In genomic region chr9:715743-716400, GRCh38 we compare ENCODE assay signal across 12 cellular contexts.
DNase-seq lines count a peak whose midpoint lies in the region; ATAC-seq and TF ChIP-seq lines count a peak whose summit lies in the region.
"Had no signal": no experiment of that assay in that cellular context is flagged by ENCODE, and none has a peak within 500 bp of the region (broad histone marks: within the 10 kb centered on the region; RNA-seq: fewer than 3 reads in every experiment).

No MANE protein-coding gene starts in this region.

- H3K4ac ChIP-seq in mesendoderm (ENCODE audit: low read depth, low read length): no peak overlapping the region

- no peak for TF ChIP-seq POLR2A in uterus (IDR thresholded peaks at IDR 0.05)

- H3K4me3 ChIP-seq in SU-DHL-6 (ENCODE audit: insufficient read depth, low read length, poor library complexity, severe bottlenecking) (no peak overlapping the region), uterus (no peak overlapping the region), mesendoderm (ENCODE audit: low read length) (no peak overlapping the region)

- H3K4me1 ChIP-seq in uterus (peaks cover 5 to 8% of the 10 kb centered on the region in 2 donors), mesendoderm (ENCODE audit: control insufficient read depth, low read depth, low read length) (peaks cover 2% of the 10 kb centered on the region)

- no CpG with 5 or more reads among the region's 3 CpGs for WGBS in mesendoderm (ENCODE audit: extremely low coverage, insufficient coverage, low lambda C conversion rate)

- no peaks in the 10 kb centered on the region for H3K9me3 ChIP-seq in SU-DHL-6 (ENCODE audit: insufficient read depth, low read length)
- no peaks in the 10 kb centered on the region for H3K9me3 ChIP-seq in uterus

- no peak overlapping the region for H3K18ac ChIP-seq in mesendoderm (ENCODE audit: low read length)

- peaks cover 8% of the 10 kb centered on the region for H3F3A ChIP-seq in SU-DHL-6 (ENCODE audit: insufficient read depth)

- H2AFZ ChIP-seq in SU-DHL-6 (ENCODE audit: low read depth, low read length, severe bottlenecking): no peak overlapping the region

- H3K79me2 ChIP-seq in SU-DHL-6 (ENCODE audit: insufficient read depth, low read length) (peaks cover 67% of the 10 kb centered on the region), mesendoderm (ENCODE audit: control insufficient read depth, insufficient read depth, low read length) (no peaks in the 10 kb centered on the region)

- H3K56ac ChIP-seq in mesendoderm (ENCODE audit: low read length): no peak overlapping the region

- H3K27ac ChIP-seq in SU-DHL-6 (ENCODE audit: low read depth, low read length) (peak overlapping the region; percentile 6; the same call in 1 of the 2 replicates), uterus (peak overlapping the region; percentile 62 to 93), mesendoderm (ENCODE audit: low read depth, low read length) (no peak overlapping the region)

- no peak overlapping the region for H3K4me2 ChIP-seq in SU-DHL-6 (ENCODE audit: low read depth, low read length, poor library complexity, severe bottlenecking)
- H3K4me2 ChIP-seq in mesendoderm (ENCODE audit: low read length): no peak overlapping the region

- no peak overlapping the region for H2BK15ac ChIP-seq in mesendoderm (replicated peaks; ENCODE audit: low read depth)

- peaks cover 2% of the 10 kb centered on the region for H3K79me1 ChIP-seq in mesendoderm (ENCODE audit: low read length)

- no peaks in the 10 kb centered on the region for H4K20me1 ChIP-seq in SU-DHL-6 (ENCODE audit: low read depth, low read length)

- intact Hi-C loops in uterus (cut with DNase I; ENCODE audit: low total_unique reads): no loop called here

- ATAC-seq in GM18511 (IDR thresholded peaks at IDR 0.05; ENCODE audit: unreplicated experiment): no peak
- ATAC-seq: activated CD8-positive, alpha-beta memory T cell treated with anti-CD3 and anti-CD28 coated beads, Interleukin-2, amount 10 ng/mL, durations not matched to agents 7 days and 5 days; stimulated activated memory B cell treated with anti-CD40 and anti-IgM and Interleukin-4, amounts not matched to agents 10 μg/mL and 1 μg/mL and 100 μg/mL, for 72 hours; T-cell had no signal

- DNase-seq in fibroblast of peridontal ligament (ENCODE audit: extremely low read depth): peak; percentile 27
- peak; percentile 60 for DNase-seq in myocyte (ENCODE audit: low read depth)
- DNase-seq in uterus: no peak
- no peak for DNase-seq in mesendoderm
- no peak for DNase-seq in Kasumi-1 (lab: John Stamatoyannopoulos, UW)
- DNase-seq: activated CD8-positive, alpha-beta memory T cell treated with anti-CD3 and anti-CD28 coated beads, Interleukin-2, amount 10 ng/mL, durations not matched to agents 7 days and 5 days; central memory CD4-positive, alpha-beta T cell; small intestine; T-cell had no signal

- H3K9ac ChIP-seq in SU-DHL-6 (ENCODE audit: low read length) (no peak overlapping the region), mesendoderm (ENCODE audit: low read length) (no peak overlapping the region)

- no peak overlapping the region for H3K23ac ChIP-seq in mesendoderm (ENCODE audit: low read length)

- no peak overlapping the region for H2BK5ac ChIP-seq in mesendoderm (ENCODE audit: low read length)

- no peak overlapping the region for H2BK120ac ChIP-seq in mesendoderm (ENCODE audit: low read depth, low read length)

- H3K36me3 ChIP-seq in SU-DHL-6 (ENCODE audit: low read length) (peaks cover 3% of the 10 kb centered on the region; the same call in 1 of the 2 replicates), uterus (no peaks in the 10 kb centered on the region), mesendoderm (ENCODE audit: control insufficient read depth, insufficient read depth, low read length) (peaks cover 3% of the 10 kb centered on the region)

- H3K9me2 ChIP-seq in SU-DHL-6 (replicated peaks; ENCODE audit: insufficient read depth, low read length): no peaks in the 10 kb centered on the region

- H3K27me3 ChIP-seq in SU-DHL-6 (ENCODE audit: low read length) (no peaks in the 10 kb centered on the region), uterus (no peaks in the 10 kb centered on the region), mesendoderm (ENCODE audit: insufficient read depth, low read length, poor library complexity) (no peaks in the 10 kb centered on the region)

- H4K8ac ChIP-seq in mesendoderm (ENCODE audit: low read depth, low read length): no peak overlapping the region

- H4K5ac ChIP-seq in mesendoderm (ENCODE audit: low read length): no peak overlapping the region

- no peak overlapping the region for H2AK5ac ChIP-seq in mesendoderm (ENCODE audit: low read length)

- no peak for TF ChIP-seq CTCF in SU-DHL-6 (IDR thresholded peaks at IDR 0.05; ENCODE audit: insufficient read depth, low read length, poor library complexity, severe bottlenecking)
- no peak for TF ChIP-seq CTCF in uterus (IDR thresholded peaks at IDR 0.05)

Comparison
In these comparisons a context has a peak if more than half of its experiments do, and no peak if none do; other contexts are left out.
1. DNase-seq: peak in fibroblast of peridontal ligament (single experiment) and myocyte (single experiment); none in uterus (0 of 2), mesendoderm (single experiment) and Kasumi-1 (0 of 2).